In the genomic region with DNA sequence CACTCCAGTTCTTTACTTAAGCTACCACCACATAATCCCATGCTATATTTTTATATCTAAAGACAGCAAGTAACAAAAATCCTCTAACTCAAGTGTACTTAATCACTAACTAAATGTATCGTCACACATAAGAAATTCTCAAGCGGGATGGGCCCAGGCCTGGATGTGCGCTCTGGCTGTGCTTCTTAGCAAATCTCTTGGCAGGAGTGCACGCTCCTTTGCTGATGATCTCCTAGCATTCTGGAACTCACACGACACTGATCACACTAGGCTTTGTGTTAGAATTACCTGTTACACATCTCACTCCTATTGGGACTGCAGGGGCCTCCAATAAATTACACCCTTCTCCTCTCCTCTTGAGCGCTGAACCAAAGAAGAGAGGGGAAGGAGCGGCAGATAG, we compare ENCODE assay signal across 17 cellular contexts.
"Had no signal": no experiment of that assay in that cellular context is flagged by ENCODE, and none has a peak within 500 bp of the region (broad histone marks: within the 10 kb centered on the region; RNA-seq: fewer than 3 reads in every experiment).

No MANE protein-coding gene starts in this region.

- ATAC-seq: activated CD4-positive, CD25-positive, alpha-beta regulatory T cell treated with anti-CD3 and anti-CD28 coated beads, Interleukin-2, amount 50 U/mL, for 24 hours; activated T-helper 17 cell treated with anti-CD3 and anti-CD28 coated beads, Interleukin-2, amount 50 U/mL, for 72 hours; body of pancreas; pancreas had no signal

- DNase-seq: activated naive CD4-positive, alpha-beta T cell treated with Interleukin-2 at 50 U/mL for 16 hours; activated T-cell treated with anti-CD3 and anti-CD28 coated beads for 4 hours; body of pancreas; caudate nucleus; dorsolateral prefrontal cortex; foreskin melanocyte; glutamatergic neuron; mammary epithelial cell; pancreas; stimulated activated naive CD4-positive, alpha-beta T cell; substantia nigra; T-helper 1 cell; T-helper 9 cell had no signal

- H3K9me3 ChIP-seq: body of pancreas, pancreas, tibial nerve had no signal

- H3K4me3 ChIP-seq: body of pancreas, dorsolateral prefrontal cortex, neural progenitor cell, pancreas, tibial nerve had no signal

- H3K27me3 ChIP-seq: body of pancreas, dorsolateral prefrontal cortex, neural progenitor cell, pancreas, tibial nerve had no signal

- H3K36me3 ChIP-seq: neural progenitor cell, pancreas, tibial nerve had no signal

- H3K27ac ChIP-seq: body of pancreas, dorsolateral prefrontal cortex, neural progenitor cell, pancreas, tibial nerve had no signal

- H3K9me3 Mint-ChIP-seq: neural progenitor cell had no signal

- H3K27ac Mint-ChIP-seq: neural progenitor cell had no signal

- H3K4me1 ChIP-seq: body of pancreas, neural progenitor cell, pancreas had no signal

- H3K36me3 Mint-ChIP-seq: neural progenitor cell had no signal

- H3K4me3 Mint-ChIP-seq: neural progenitor cell had no signal
